In the genomic region with DNA sequence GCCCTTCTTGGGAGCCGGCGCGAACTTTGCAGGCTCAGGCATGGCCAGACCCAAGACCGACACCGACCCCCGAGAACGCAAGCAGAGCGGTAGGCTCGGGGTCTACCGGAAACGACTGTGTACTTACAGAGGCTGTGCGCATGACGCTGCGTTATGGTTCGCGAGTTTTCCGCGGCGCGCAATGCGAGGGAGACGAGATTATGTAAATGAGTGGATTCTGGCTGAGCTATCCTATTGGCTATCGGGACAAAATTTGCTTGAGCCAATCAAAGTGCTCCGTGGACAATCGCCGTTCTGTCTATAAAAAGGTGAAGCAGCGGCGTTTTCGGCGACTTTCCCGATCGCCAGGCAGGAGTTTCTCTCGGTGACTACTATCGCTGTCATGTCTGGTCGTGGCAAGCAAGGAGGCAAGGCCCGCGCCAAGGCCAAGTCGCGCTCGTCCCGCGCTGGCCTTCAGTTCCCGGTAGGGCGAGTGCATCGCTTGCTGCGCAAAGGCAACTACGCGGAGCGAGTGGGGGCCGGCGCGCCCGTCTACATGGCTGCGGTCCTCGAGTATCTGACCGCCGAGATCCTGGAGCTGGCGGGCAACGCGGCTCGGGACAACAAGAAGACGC, we compare ENCODE assay signal across 8 cellular contexts. TPM values are rescaled to one million over a fixed set of nuclear protein-coding genes. Genes with fewer than 3 reads are reported as not detected.
DNase-seq lines count a peak whose midpoint lies in the region; ATAC-seq, FAIRE-seq and TF ChIP-seq lines count a peak whose summit lies in the region.
"Not testable (repeated sequence)": the region's sequence is repeated elsewhere in the genome, so short reads cannot be mapped to it uniquely, and the experiment has no call there.

No MANE protein-coding gene starts in this region.

- H3K9me3 Mint-ChIP-seq in activated CD8-positive, alpha-beta memory T cell treated with anti-CD3 and anti-CD28 coated beads, Interleukin-2, amount 10 ng/mL, durations not matched to agents 7 days and 5 days (ENCODE audit: low read depth); stimulated activated memory B cell treated with anti-CD40 and anti-IgM and Interleukin-4, amounts not matched to agents 10 μg/mL and 1 μg/mL and 100 μg/mL, for 72 hours: not testable (repeated sequence)

- peak; percentile 99 for FAIRE-seq in GM12892 (lab: Jason Lieb, UNC)

- H3K4me3 Mint-ChIP-seq in activated CD8-positive, alpha-beta memory T cell treated with anti-CD3 and anti-CD28 coated beads, Interleukin-2, amount 10 ng/mL, durations not matched to agents 7 days and 5 days; stimulated activated memory B cell treated with anti-CD40 and anti-IgM and Interleukin-4, amounts not matched to agents 10 μg/mL and 1 μg/mL and 100 μg/mL, for 72 hours: not testable (repeated sequence)

- not testable (repeated sequence) for TF ChIP-seq POLR2A in GM12892 (IDR thresholded peaks at IDR 0.05; ENCODE audit: low read depth, low read length)

- intact Hi-C loops in left ventricle myocardium superior (cut with micrococcal nuclease) = not testable (repeated sequence)

- H3K27me3 Mint-ChIP-seq in activated CD8-positive, alpha-beta memory T cell treated with anti-CD3 and anti-CD28 coated beads, Interleukin-2, amount 10 ng/mL, durations not matched to agents 7 days and 5 days; stimulated activated memory B cell treated with anti-CD40 and anti-IgM and Interleukin-4, amounts not matched to agents 10 μg/mL and 1 μg/mL and 100 μg/mL, for 72 hours: not testable (repeated sequence)

- peaks cover 38% of the 10 kb centered on the region for H3K4me1 Mint-ChIP-seq in activated CD8-positive, alpha-beta memory T cell treated with anti-CD3 and anti-CD28 coated beads, Interleukin-2, amount 10 ng/mL, durations not matched to agents 7 days and 5 days
- H3K4me1 Mint-ChIP-seq in stimulated activated memory B cell treated with anti-CD40 and anti-IgM and Interleukin-4, amounts not matched to agents 10 μg/mL and 1 μg/mL and 100 μg/mL, for 72 hours = peaks cover 34% of the 10 kb centered on the region

- DNase-seq in GM12892 (ENCODE audit: insufficient read length); activated CD8-positive, alpha-beta memory T cell treated with anti-CD3 and anti-CD28 coated beads, Interleukin-2, amount 10 ng/mL, durations not matched to agents 7 days and 5 days; left ventricle myocardium superior: not testable (repeated sequence)

- CTCF ChIA-PET in activated CD8-positive, alpha-beta memory T cell treated with anti-CD3 and anti-CD28 coated beads, Interleukin-2, amount 10 ng/mL, durations not matched to agents 7 days and 5 days (lab: Charles Lee) = not testable (repeated sequence)

- ATAC-seq in GM19328 (IDR thresholded peaks at IDR 0.05; ENCODE audit: unreplicated experiment) = peak; percentile 47
- ATAC-seq in GM21737 (IDR thresholded peaks at IDR 0.05; ENCODE audit: unreplicated experiment) = peak; percentile 48
- peak; percentile 55 for ATAC-seq in HG03025 (IDR thresholded peaks at IDR 0.05; ENCODE audit: low FRiP score, unreplicated experiment)
- ATAC-seq in HG03520 (IDR thresholded peaks at IDR 0.05; ENCODE audit: unreplicated experiment) = peak; percentile 55
- ATAC-seq in activated CD8-positive, alpha-beta memory T cell treated with anti-CD3 and anti-CD28 coated beads, Interleukin-2, amount 10 ng/mL, durations not matched to agents 7 days and 5 days = peak; percentile 58
- ATAC-seq in left ventricle myocardium superior = peak; percentile 87
- ATAC-seq in stimulated activated memory B cell treated with anti-CD40 and anti-IgM and Interleukin-4, amounts not matched to agents 10 μg/mL and 1 μg/mL and 100 μg/mL, for 72 hours = peak; percentile 86

- H3K27ac Mint-ChIP-seq in activated CD8-positive, alpha-beta memory T cell treated with anti-CD3 and anti-CD28 coated beads, Interleukin-2, amount 10 ng/mL, durations not matched to agents 7 days and 5 days; stimulated activated memory B cell treated with anti-CD40 and anti-IgM and Interleukin-4, amounts not matched to agents 10 μg/mL and 1 μg/mL and 100 μg/mL, for 72 hours: not testable (repeated sequence)

- H3K36me3 Mint-ChIP-seq in activated CD8-positive, alpha-beta memory T cell treated with anti-CD3 and anti-CD28 coated beads, Interleukin-2, amount 10 ng/mL, durations not matched to agents 7 days and 5 days = peaks cover 24% of the 10 kb centered on the region
- peaks cover 28% of the 10 kb centered on the region for H3K36me3 Mint-ChIP-seq in stimulated activated memory B cell treated with anti-CD40 and anti-IgM and Interleukin-4, amounts not matched to agents 10 μg/mL and 1 μg/mL and 100 μg/mL, for 72 hours

RNA-seq across cellular contexts. Expression of a gene that starts 48.5 kb away (rescaled TPM):
- polyA plus RNA-seq in GM12892 (2012; ENCODE audit: missing spikeins) = 16.0 TPM
- total RNA-seq in activated CD8-positive, alpha-beta memory T cell treated with anti-CD3 and anti-CD28 coated beads, Interleukin-2, amount 10 ng/mL, durations not matched to agents 7 days and 5 days = 10 to 100 TPM; 24.4 to 28.6 TPM
- 16.7 TPM for total RNA-seq in left ventricle myocardium superior
